In genomic region chr10:61028861-61029361, GRCh38 we compare ENCODE assay signal across 16 cellular contexts.
A peak's percentile ranks its signal among the peaks of the same experiment; 100 is the strongest.
DNase-seq lines count a peak whose midpoint lies in the region; TF ChIP-seq lines count a peak whose summit lies in the region.
"Had no signal": no experiment of that assay in that cellular context is flagged by ENCODE, and none has a peak within 500 bp of the region (broad histone marks: within the 10 kb centered on the region; RNA-seq: fewer than 3 reads in every experiment).

No MANE protein-coding gene starts in this region.

- DNase-seq in AG10803 (ENCODE audit: low read depth) (peak; percentile 51), LHCN-M2 (ENCODE audit: low read depth) (peak; percentile 29), cardiac fibroblast (ENCODE audit: low read depth in 2 of 2) (peak; percentile 3 to 86), kidney tubule cell (ENCODE audit: low spot score) (peak; percentile 10), NCI-H2227 treated with DMSO at 0.1 percent for 48 hours (lab: John Stamatoyannopoulos, UW) (no peak)
- DNase-seq in activated naive CD4-positive, alpha-beta T cell treated with anti-CD3 and anti-CD28 coated beads, Interleukin-2, amount 50 U/mL, for 16 hours = no peak
- no peak for DNase-seq in activated CD4-positive, CD25-positive, alpha-beta regulatory T cell (lab: John Stamatoyannopoulos, UW)
- DNase-seq in stimulated activated naive CD4-positive, alpha-beta T cell treated with Interleukin-2 at 50 U/mL for 16 hours (lab: John Stamatoyannopoulos, UW) = no peak
- DNase-seq: activated effector memory CD4-positive, alpha-beta T cell treated with anti-CD3 and anti-CD28 coated beads, Interleukin-2, amount 50 U/mL, for 16 hours; body of pancreas; GDM1; MM.1S; NCI-H1694 treated with DMSO at 0.1 percent for 48 hours; retina; SJCRH30 had no signal

- H3K4me3 ChIP-seq in AG10803 (ENCODE audit: low read length) (no peak overlapping the region), cardiac fibroblast (replicated peaks in 1 of 2; ENCODE audit: low read depth in 2 of 2, low read length in 2 of 2) (no peak overlapping the region)
- H3K4me3 ChIP-seq: body of pancreas, lung, SJCRH30 had no signal

- TF ChIP-seq CTCF in AG10803 (conservative IDR thresholded peaks at IDR 0.05; ENCODE audit: low read length) (no peak), cardiac fibroblast (IDR thresholded peaks at IDR 0.05; ENCODE audit: low read depth, low read length) (no peak)

Comparison
In these comparisons a context has a peak if more than half of its experiments do, and no peak if none do; other contexts are left out.
1. DNase-seq: peak in AG10803 (single experiment), LHCN-M2 (single experiment), cardiac fibroblast (2 of 2) and kidney tubule cell (single experiment); none in activated naive CD4-positive, alpha-beta T cell treated with anti-CD3 and anti-CD28 coated beads, Interleukin-2, amount 50 U/mL, for 16 hours (single experiment), NCI-H2227 treated with DMSO at 0.1 percent for 48 hours (single experiment), activated CD4-positive, CD25-positive, alpha-beta regulatory T cell (0 of 4) and stimulated activated naive CD4-positive, alpha-beta T cell treated with Interleukin-2 at 50 U/mL for 16 hours (single experiment).